ENCODE assay signal across 13 cellular contexts in the genomic region with DNA sequence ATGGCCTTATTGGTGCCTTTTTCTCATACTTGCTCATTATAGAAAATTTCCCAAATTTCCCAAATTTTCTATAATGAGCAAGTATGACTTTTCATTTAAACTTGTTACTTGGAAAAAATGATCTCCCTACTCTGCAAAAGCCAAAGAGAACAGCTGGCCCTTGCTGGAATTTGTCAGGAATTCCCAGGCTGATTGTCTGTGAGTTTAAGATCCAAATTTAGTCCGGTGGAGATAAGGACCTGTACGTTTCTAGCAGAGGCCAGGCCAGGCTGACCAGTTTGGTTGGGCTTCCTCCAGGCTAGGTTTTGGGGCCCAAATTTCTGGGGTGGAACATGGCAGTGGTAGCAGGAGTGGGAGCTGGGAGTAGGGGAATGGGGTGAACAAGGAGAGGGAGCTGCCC. TPM values are rescaled to one million over a fixed set of nuclear protein-coding genes. Genes with fewer than 3 reads are reported as not detected.
DNase-seq lines count a peak whose midpoint lies in the region; ATAC-seq and TF ChIP-seq lines count a peak whose summit lies in the region.
"Had no signal": no experiment of that assay in that cellular context is flagged by ENCODE, and none has a peak within 500 bp of the region (broad histone marks: within the 10 kb centered on the region; RNA-seq: fewer than 3 reads in every experiment).

No MANE protein-coding gene starts in this region.

- H3K4me3 ChIP-seq in ascending aorta (no peak overlapping the region), cardiac muscle cell (no peak overlapping the region), ovary (no peak overlapping the region), uterus (no peak overlapping the region), MM.1S (ENCODE audit: low read length) (no peak overlapping the region)

- no peak for ATAC-seq in GM21529 (IDR thresholded peaks at IDR 0.05; ENCODE audit: unreplicated experiment)
- ATAC-seq: activated CD8-positive, alpha-beta memory T cell treated with anti-CD3 and anti-CD28 coated beads, Interleukin-2, amount 10 ng/mL, durations not matched to agents 7 days and 5 days had no signal

- no peak for TF ChIP-seq EP300 in ovary (IDR thresholded peaks at IDR 0.05)

- no peak overlapping the region for H3K4me2 ChIP-seq in MM.1S (ENCODE audit: low read depth, low read length)

- WGBS in ovary, 3 donors: 5 to 8% (median 7%) methylated on average over 2 of the region's 2 CpGs

- H3K27ac ChIP-seq in ascending aorta (peak overlapping the region; percentile 75 to 81), cardiac muscle cell (peak overlapping the region; percentile 99), ovary (peak overlapping the region in 1 of 2 donors; percentile 41), uterus (peak overlapping the region; percentile 82 to 90), MM.1S (ENCODE audit: low read length) (no peak overlapping the region)

- TF ChIP-seq POLR2A in ovary (IDR thresholded peaks at IDR 0.05) (no peak), uterus (IDR thresholded peaks at IDR 0.05) (no peak)

- H2AFZ ChIP-seq in MM.1S (ENCODE audit: low read length): no peak overlapping the region

- intact Hi-C loops in ascending aorta (cut with DNase I): loop anchor here (5.0 to 10.0 kb wide), 3 partner anchors 48 to 688 kb away; a partner anchor contains a TSS
- intact Hi-C loops in ovary (cut with DNase I): loop anchor here in 3 of 4 donors (5.0 to 10.0 kb wide), 2 partner anchors 36 to 48 kb away; a partner anchor contains a TSS
- intact Hi-C loops in uterus (cut with DNase I; ENCODE audit: low total_unique reads): no loop called here

- H3K79me2 ChIP-seq in MM.1S (ENCODE audit: low read length): no peaks in the 10 kb centered on the region

- no peaks in the 10 kb centered on the region for H3F3A ChIP-seq in MM.1S (ENCODE audit: insufficient read depth, low read length)

- no peaks in the 10 kb centered on the region for H4K20me1 ChIP-seq in MM.1S (ENCODE audit: insufficient read depth, low read length)

- no peak for TF ChIP-seq CTCF in ascending aorta (IDR thresholded peaks at IDR 0.05)
- TF ChIP-seq CTCF in cardiac muscle cell (IDR thresholded peaks at IDR 0.05; ENCODE audit: low read depth, low read length): no peak
- no peak for TF ChIP-seq CTCF in ovary (IDR thresholded peaks at IDR 0.05)
- no peak for TF ChIP-seq CTCF in uterus (IDR thresholded peaks at IDR 0.05)
- no peak for TF ChIP-seq CTCF in MM.1S (IDR thresholded peaks at IDR 0.05; ENCODE audit: low read length)

- H3K36me3 ChIP-seq in ascending aorta: no peaks in the 10 kb centered on the region
- H3K36me3 ChIP-seq in cardiac muscle cell: no peaks in the 10 kb centered on the region
- no peaks in the 10 kb centered on the region for H3K36me3 ChIP-seq in ovary
- H3K36me3 ChIP-seq in uterus: no peaks in the 10 kb centered on the region
- no peaks in the 10 kb centered on the region for H3K36me3 ChIP-seq in MM.1S (replicated peaks; ENCODE audit: insufficient read depth, low read length)

- H3K9me3 ChIP-seq in ascending aorta (no peaks in the 10 kb centered on the region), cardiac muscle cell (ENCODE audit: low read depth) (no peaks in the 10 kb centered on the region), ovary (no peaks in the 10 kb centered on the region), uterus (no peaks in the 10 kb centered on the region), MM.1S (replicated peaks; ENCODE audit: insufficient read depth, low read length) (no peaks in the 10 kb centered on the region)

- DNase-seq in ascending aorta (ENCODE audit: low spot score in 2 of 2): no peak
- DNase-seq in cardiac muscle cell (ENCODE audit: low read depth in 1 of 2, low spot score in 1 of 2): peak; percentile 78 to 79
- DNase-seq in ovary: peak in 3 of 5 donors; percentile 33 to 60 (median 37)
- DNase-seq in uterus: no peak
- DNase-seq in NCI-H2196 (lab: John Stamatoyannopoulos, UW; ENCODE audit: unreplicated experiment): no peak
- no peak for DNase-seq in MM.1S
- DNase-seq: activated B cell treated with CpG ODN at 0.5 μM for 24 hours; activated CD8-positive, alpha-beta memory T cell treated with anti-CD3 and anti-CD28 coated beads, Interleukin-2, amount 10 ng/mL, durations not matched to agents 7 days and 5 days; activated naive CD4-positive, alpha-beta T cell treated with anti-CD3 and anti-CD28 coated beads, Interleukin-2, amount 10 ng/mL, durations not matched to agents 7 days and 5 days; GF-D8; NCI-H1048; NCI-H2227 treated with DMSO at 0.1 percent for 48 hours had no signal

- H3K9ac ChIP-seq in MM.1S (ENCODE audit: low read length): no peak overlapping the region

- H3K9me2 ChIP-seq in MM.1S (replicated peaks; ENCODE audit: insufficient read depth, low read length): no peaks in the 10 kb centered on the region

- H3K27me3 ChIP-seq in ascending aorta (no peaks in the 10 kb centered on the region), cardiac muscle cell (no peaks in the 10 kb centered on the region), ovary (no peaks in the 10 kb centered on the region), uterus (no peaks in the 10 kb centered on the region), MM.1S (replicated peaks; ENCODE audit: insufficient read depth, low read length) (no peaks in the 10 kb centered on the region)

- H3K4me1 ChIP-seq in ascending aorta (peaks cover 18 to 65% of the 10 kb centered on the region in 2 donors), cardiac muscle cell (ENCODE audit: low read depth) (peaks cover 43% of the 10 kb centered on the region), ovary (ENCODE audit: insufficient read depth) (peaks cover 27% of the 10 kb centered on the region), uterus (peaks cover 0 to 27% of the 10 kb centered on the region in 2 donors), MM.1S (ENCODE audit: low read length) (no peaks in the 10 kb centered on the region)

RNA-seq across cellular contexts. Expression of a gene that starts 51.9 kb away (rescaled TPM):
- total RNA-seq in ascending aorta (131 TPM), cardiac muscle cell (32.7 and 55.8 TPM in 2 replicates), ovary (10 to 100 TPM; 15.0 to 75.1 (median 36.3) TPM), uterus (100 to 1,000 TPM in 1 of 4 donors, 10 to 100 TPM in 3; 51.1 to 136 (median 74.1) TPM)
- polyA plus RNA-seq in cardiac muscle cell (4.6 and 7.6 TPM in 2 replicates), ovary (10 to 100 TPM; 24.2 to 39.0 TPM)

Comparison
In these comparisons a context has a peak if more than half of its experiments do, and no peak if none do; other contexts are left out.
1. DNase-seq: peak in cardiac muscle cell (2 of 2) and ovary (3 of 5); none in ascending aorta (0 of 2), uterus (0 of 2), NCI-H2196 (single experiment) and MM.1S (single experiment).